Comparison of ENCODE assay signal across 1 cellular context in the genomic region with DNA sequence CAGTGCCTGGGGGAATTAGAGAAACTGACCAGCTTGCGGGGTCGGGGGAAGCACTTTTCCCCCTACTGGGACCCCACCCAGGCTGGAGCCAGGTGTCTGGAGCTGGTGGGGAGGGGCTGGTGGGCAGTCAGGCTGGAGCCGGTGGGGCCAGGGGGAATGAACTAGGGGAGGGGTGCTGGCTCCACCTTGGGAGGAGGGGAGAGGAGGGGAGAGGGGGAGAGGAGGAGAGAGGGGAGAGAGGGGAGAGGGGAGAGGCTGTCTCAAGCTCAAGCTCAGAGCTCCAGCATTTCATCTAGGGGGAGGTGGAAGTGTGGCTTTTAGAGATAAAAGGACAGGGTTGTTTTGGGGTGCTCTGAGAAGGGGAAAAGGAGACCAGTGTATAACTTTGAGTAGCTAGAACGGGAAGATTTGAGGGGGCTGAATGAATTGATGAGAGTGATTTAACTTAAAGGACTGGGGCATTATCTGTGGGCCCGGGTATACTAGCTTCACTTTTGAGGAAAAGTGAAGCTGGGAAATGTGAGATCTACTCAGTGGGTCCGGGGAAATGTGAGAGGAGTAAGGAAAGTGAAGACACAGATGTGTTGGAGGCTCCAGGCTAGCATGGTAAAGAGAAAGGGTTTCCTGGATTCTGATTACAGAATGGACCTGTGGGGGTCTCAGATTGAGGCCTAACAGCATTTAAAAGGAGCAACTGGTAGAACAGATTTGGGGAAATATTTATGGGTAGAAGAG.
A peak's percentile ranks its signal among the peaks of the same experiment; 100 is the strongest.
TF ChIP-seq lines count a peak whose summit lies in the region.

No MANE protein-coding gene starts in this region.

TF ChIP-seq in HEK293, 187 proteins besides CTCF, POLR2A, EP300 and RAD21 (continued from another document):
- TF ChIP-seq, protein P1, sequence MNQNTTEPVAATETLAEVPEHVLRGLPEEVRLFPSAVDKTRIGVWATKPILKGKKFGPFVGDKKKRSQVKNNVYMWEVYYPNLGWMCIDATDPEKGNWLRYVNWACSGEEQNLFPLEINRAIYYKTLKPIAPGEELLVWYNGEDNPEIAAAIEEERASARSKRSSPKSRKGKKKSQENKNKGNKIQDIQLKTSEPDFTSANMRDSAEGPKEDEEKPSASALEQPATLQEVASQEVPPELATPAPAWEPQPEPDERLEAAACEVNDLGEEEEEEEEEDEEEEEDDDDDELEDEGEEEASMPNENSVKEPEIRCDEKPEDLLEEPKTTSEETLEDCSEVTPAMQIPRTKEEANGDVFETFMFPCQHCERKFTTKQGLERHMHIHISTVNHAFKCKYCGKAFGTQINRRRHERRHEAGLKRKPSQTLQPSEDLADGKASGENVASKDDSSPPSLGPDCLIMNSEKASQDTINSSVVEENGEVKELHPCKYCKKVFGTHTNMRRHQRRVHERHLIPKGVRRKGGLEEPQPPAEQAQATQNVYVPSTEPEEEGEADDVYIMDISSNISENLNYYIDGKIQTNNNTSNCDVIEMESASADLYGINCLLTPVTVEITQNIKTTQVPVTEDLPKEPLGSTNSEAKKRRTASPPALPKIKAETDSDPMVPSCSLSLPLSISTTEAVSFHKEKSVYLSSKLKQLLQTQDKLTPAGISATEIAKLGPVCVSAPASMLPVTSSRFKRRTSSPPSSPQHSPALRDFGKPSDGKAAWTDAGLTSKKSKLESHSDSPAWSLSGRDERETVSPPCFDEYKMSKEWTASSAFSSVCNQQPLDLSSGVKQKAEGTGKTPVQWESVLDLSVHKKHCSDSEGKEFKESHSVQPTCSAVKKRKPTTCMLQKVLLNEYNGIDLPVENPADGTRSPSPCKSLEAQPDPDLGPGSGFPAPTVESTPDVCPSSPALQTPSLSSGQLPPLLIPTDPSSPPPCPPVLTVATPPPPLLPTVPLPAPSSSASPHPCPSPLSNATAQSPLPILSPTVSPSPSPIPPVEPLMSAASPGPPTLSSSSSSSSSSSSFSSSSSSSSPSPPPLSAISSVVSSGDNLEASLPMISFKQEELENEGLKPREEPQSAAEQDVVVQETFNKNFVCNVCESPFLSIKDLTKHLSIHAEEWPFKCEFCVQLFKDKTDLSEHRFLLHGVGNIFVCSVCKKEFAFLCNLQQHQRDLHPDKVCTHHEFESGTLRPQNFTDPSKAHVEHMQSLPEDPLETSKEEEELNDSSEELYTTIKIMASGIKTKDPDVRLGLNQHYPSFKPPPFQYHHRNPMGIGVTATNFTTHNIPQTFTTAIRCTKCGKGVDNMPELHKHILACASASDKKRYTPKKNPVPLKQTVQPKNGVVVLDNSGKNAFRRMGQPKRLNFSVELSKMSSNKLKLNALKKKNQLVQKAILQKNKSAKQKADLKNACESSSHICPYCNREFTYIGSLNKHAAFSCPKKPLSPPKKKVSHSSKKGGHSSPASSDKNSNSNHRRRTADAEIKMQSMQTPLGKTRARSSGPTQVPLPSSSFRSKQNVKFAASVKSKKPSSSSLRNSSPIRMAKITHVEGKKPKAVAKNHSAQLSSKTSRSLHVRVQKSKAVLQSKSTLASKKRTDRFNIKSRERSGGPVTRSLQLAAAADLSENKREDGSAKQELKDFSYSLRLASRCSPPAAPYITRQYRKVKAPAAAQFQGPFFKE (tag by site-specific recombination; IDR thresholded peaks at IDR 0.05; ENCODE audit: borderline replicate concordance), result no peak
- TF ChIP-seq ZNF660 (tag by site-specific recombination; IDR thresholded peaks at IDR 0.05) (no peak), PRDM1 (tag by site-specific recombination; IDR thresholded peaks at IDR 0.05) (peak; percentile 93), ZNF18 (tag by site-specific recombination; IDR thresholded peaks at IDR 0.05) (no peak), ZNF692 (tag by site-specific recombination; IDR thresholded peaks at IDR 0.05) (0 out of 2 replicates have a peak, but pooled peaks have one; percentile 43), ZNF398 (tag by site-specific recombination; IDR thresholded peaks at IDR 0.05) (peak; percentile 96), ZNF707 (tag by site-specific recombination; IDR thresholded peaks at IDR 0.05) (no peak), ZBTB48 (tag by site-specific recombination; IDR thresholded peaks at IDR 0.05) (no peak), ZNF843 (tag by site-specific recombination; IDR thresholded peaks at IDR 0.05) (no peak), ZNF623 (tag by site-specific recombination; IDR thresholded peaks at IDR 0.05) (no peak)
